In the genomic region with DNA sequence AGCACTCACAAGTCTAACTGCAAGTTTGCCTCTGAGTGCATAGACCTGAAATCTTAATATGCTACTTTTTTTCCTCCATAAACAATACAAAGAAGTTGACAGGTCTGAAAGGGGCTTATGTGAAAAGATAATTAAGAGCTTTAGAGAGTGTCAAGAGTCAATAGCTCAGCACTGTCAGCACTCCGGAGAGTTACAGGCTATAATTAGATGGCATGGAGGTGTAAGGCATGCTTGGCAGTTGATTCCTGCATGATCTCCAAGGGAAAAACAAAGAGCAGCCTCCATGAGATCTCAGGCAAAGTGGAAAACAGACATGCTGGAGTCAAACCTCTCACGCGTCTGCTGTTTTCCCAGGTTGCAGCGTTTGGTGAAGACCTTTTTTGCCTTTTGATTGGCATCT, we compare ENCODE assay signal across 17 cellular contexts.
DNase-seq lines count a peak whose midpoint lies in the region; ATAC-seq and TF ChIP-seq lines count a peak whose summit lies in the region.
"Had no signal": no experiment of that assay in that cellular context is flagged by ENCODE, and none has a peak within 500 bp of the region (broad histone marks: within the 10 kb centered on the region; RNA-seq: fewer than 3 reads in every experiment).

No MANE protein-coding gene starts in this region.

- TF ChIP-seq CTCF in GM23338 (conservative IDR thresholded peaks at IDR 0.05; ENCODE audit: low read depth in 2 of 2) (no peak), heart right ventricle (IDR thresholded peaks at IDR 0.05) (no peak), gastroesophageal sphincter (IDR thresholded peaks at IDR 0.05) (no peak)

- H4K20me1 ChIP-seq in GM23338 (replicated peaks; ENCODE audit: insufficient read depth) = no peaks in the 10 kb centered on the region

- WGBS in heart right ventricle, 2 donors = 43 to 51% methylated on average over 4 of the region's 4 CpGs
- no CpG with 5 or more reads among the region's 4 CpGs for WGBS in trophoblast cell (ENCODE audit: extremely low coverage, insufficient coverage, insufficient read length)
- WGBS in gastroesophageal sphincter (ENCODE audit: low coverage in 1 of 2), 2 donors = 57 to 70% methylated on average over 2 to 4 of the region's 4 CpGs

- no peak for DNase-seq in GM23338 (ENCODE audit: low spot score)
- DNase-seq in NCI-H2227 (lab: John Stamatoyannopoulos, UW; ENCODE audit: unreplicated experiment) = peak; percentile 71
- no peak for DNase-seq in heart right ventricle
- DNase-seq in trophoblast cell = no peak
- DNase-seq in DMS 273 (lab: John Stamatoyannopoulos, UW; ENCODE audit: unreplicated experiment) = no peak
- DNase-seq: Calu3; CD4-positive, CD25-positive, alpha-beta regulatory T cell; DMS79 treated with DMSO at 0.1 percent for 48 hours; NCI-H146; NCI-H2081 treated with DMSO at 0.1 percent for 48 hours; NCI-H345; NCI-H526; PC-3 had no signal

- H3K27ac ChIP-seq in GM23338 (ENCODE audit: low read depth) = no peak overlapping the region
- no peak overlapping the region for H3K27ac ChIP-seq in heart right ventricle
- no peak overlapping the region for H3K27ac ChIP-seq in trophoblast cell (ENCODE audit: low read depth, low read length)
- H3K27ac ChIP-seq in gastroesophageal sphincter = no peak overlapping the region

- no peaks in the 10 kb centered on the region for H3K9me3 Mint-ChIP-seq in GM23338

- peaks cover 2% of the 10 kb centered on the region for H3K79me1 ChIP-seq in trophoblast cell (ENCODE audit: low read length)

- no peak overlapping the region for H3K27ac Mint-ChIP-seq in GM23338
- H3K27ac Mint-ChIP-seq: B cell; CD4-positive, CD25-positive, alpha-beta regulatory T cell had no signal

- H4K12ac ChIP-seq in trophoblast cell (ENCODE audit: low read depth, low read length) = peak overlapping the region; percentile 43

- no peaks in the 10 kb centered on the region for H3K4me1 Mint-ChIP-seq in GM23338
- H3K4me1 Mint-ChIP-seq: B cell; CD4-positive, CD25-positive, alpha-beta regulatory T cell had no signal

- no peaks in the 10 kb centered on the region for H3F3A ChIP-seq in GM23338 (replicated peaks; ENCODE audit: low read depth)

- H4K8ac ChIP-seq in trophoblast cell (ENCODE audit: low read depth, low read length) = peak overlapping the region; percentile 28

- peak overlapping the region; percentile 64 for H2BK12ac ChIP-seq in trophoblast cell (ENCODE audit: low read length)

- H4K91ac ChIP-seq in trophoblast cell (ENCODE audit: low read depth, low read length) = no peak overlapping the region

- H3K9ac ChIP-seq in trophoblast cell (ENCODE audit: low read length) = no peak overlapping the region

- H3K27me3 ChIP-seq in GM23338 (ENCODE audit: insufficient read depth) (no peaks in the 10 kb centered on the region), heart right ventricle (peaks cover 0 to 5% (median 0%) of the 10 kb centered on the region in 7 donors), trophoblast cell (ENCODE audit: insufficient read depth, low read length) (no peaks in the 10 kb centered on the region), gastroesophageal sphincter (no peaks in the 10 kb centered on the region)

- H2AFZ ChIP-seq in GM23338 (0 out of 2 replicates have a peak overlapping the region, but pooled peaks have one; percentile 56), trophoblast cell (ENCODE audit: insufficient read depth, low read length, poor library complexity) (no peak overlapping the region)

- no peak overlapping the region for H3K23ac ChIP-seq in trophoblast cell (ENCODE audit: low read length)

- no peak overlapping the region for H3K4me3 Mint-ChIP-seq in GM23338
- H3K4me3 Mint-ChIP-seq: B cell; CD4-positive, CD25-positive, alpha-beta regulatory T cell had no signal

- no peak overlapping the region for H2BK120ac ChIP-seq in trophoblast cell (ENCODE audit: insufficient read depth, low read length, poor library complexity)

- TF ChIP-seq POLR2A in gastroesophageal sphincter (IDR thresholded peaks at IDR 0.05) = no peak

- peak overlapping the region; percentile 31 for H2BK5ac ChIP-seq in trophoblast cell (ENCODE audit: low read depth, low read length, poor library complexity)

- H3K4me3 ChIP-seq in GM23338 (no peak overlapping the region), heart right ventricle (no peak overlapping the region), trophoblast cell (ENCODE audit: low read depth, low read length) (no peak overlapping the region), gastroesophageal sphincter (no peak overlapping the region)
- H3K4me3 ChIP-seq: K562 had no signal

- H3K9me2 ChIP-seq in GM23338 (ENCODE audit: insufficient read depth) = no peaks in the 10 kb centered on the region

- peaks cover 0 to 3% (median 0%) of the 10 kb centered on the region in 11 donors for H3K9me3 ChIP-seq in heart right ventricle
- H3K9me3 ChIP-seq in trophoblast cell (ENCODE audit: insufficient read depth, low read depth, low read length) = no peaks in the 10 kb centered on the region
- H3K9me3 ChIP-seq in gastroesophageal sphincter = no peaks in the 10 kb centered on the region

- H2AK5ac ChIP-seq in trophoblast cell (ENCODE audit: low read length) = no peak overlapping the region

- H3K27me3 Mint-ChIP-seq in GM23338 (ENCODE audit: insufficient read depth, low read depth, poor library complexity) = no peaks in the 10 kb centered on the region
- H3K27me3 Mint-ChIP-seq: B cell; CD4-positive, CD25-positive, alpha-beta regulatory T cell had no signal

- H3K79me2 ChIP-seq in GM23338 (replicated peaks; ENCODE audit: insufficient read depth) = no peaks in the 10 kb centered on the region
- H3K79me2 ChIP-seq in trophoblast cell (ENCODE audit: control insufficient read depth, insufficient read depth, low read length, poor library complexity) = no peaks in the 10 kb centered on the region

- no peaks in the 10 kb centered on the region for H3K4me1 ChIP-seq in GM23338 (ENCODE audit: insufficient read depth)
- H3K4me1 ChIP-seq in heart right ventricle = peaks cover 0 to 8% (median 0%) of the 10 kb centered on the region in 9 donors
- H3K4me1 ChIP-seq in trophoblast cell (ENCODE audit: control insufficient read depth in 1 of 2, insufficient read depth in 2 of 2, low read length in 2 of 2) = no peaks in the 10 kb centered on the region
- no peaks in the 10 kb centered on the region for H3K4me1 ChIP-seq in gastroesophageal sphincter

- ATAC-seq in GM23338 = no peak
- ATAC-seq in heart right ventricle = peak in 6 of 8 donors; percentile 38 to 84 (median 66)
- ATAC-seq in gastroesophageal sphincter = no peak
- no peak for ATAC-seq in GM21360 (IDR thresholded peaks at IDR 0.05; ENCODE audit: unreplicated experiment)
- ATAC-seq: K562, PC-3 had no signal

- intact Hi-C loops in heart right ventricle (cut with DNase I) = no loop called here

- no peak for TF ChIP-seq EP300 in gastroesophageal sphincter (IDR thresholded peaks at IDR 0.05)

- no peaks in the 10 kb centered on the region for H3K36me3 Mint-ChIP-seq in GM23338 (ENCODE audit: low read depth)
- H3K36me3 Mint-ChIP-seq: CD4-positive, CD25-positive, alpha-beta regulatory T cell had no signal

- H3K18ac ChIP-seq in trophoblast cell (ENCODE audit: low read length) = peak overlapping the region; percentile 59

- no peak overlapping the region for H3K14ac ChIP-seq in trophoblast cell (ENCODE audit: low read length)

- no peak overlapping the region for H3K4ac ChIP-seq in trophoblast cell (ENCODE audit: low read depth, low read length)

- H3K36me3 ChIP-seq in GM23338 (ENCODE audit: insufficient read depth) (no peaks in the 10 kb centered on the region), heart right ventricle (no peaks in the 10 kb centered on the region), trophoblast cell (ENCODE audit: control insufficient read depth in 1 of 2, insufficient read depth in 2 of 2, low read length in 2 of 2) (no peaks in the 10 kb centered on the region), gastroesophageal sphincter (no peaks in the 10 kb centered on the region)

- H3K4me2 ChIP-seq in GM23338 (no peak overlapping the region), trophoblast cell (ENCODE audit: low read length) (no peak overlapping the region)

TF ChIP-seq in GM23338, 12 proteins besides CTCF, POLR2A, EP300 and RAD21 (continues in another document):
- TF ChIP-seq ZNF114 (CRISPR knock-in tag; IDR thresholded peaks at IDR 0.05) (no peak), STAT1 (IDR thresholded peaks at IDR 0.05; ENCODE audit: unreplicated experiment) (no peak), CREB1 (CRISPR knock-in tag; IDR thresholded peaks at IDR 0.05; ENCODE audit: low read depth) (no peak), NANOG (IDR thresholded peaks at IDR 0.05; ENCODE audit: borderline replicate concordance) (no peak), ZNF331 (CRISPR knock-in tag; IDR thresholded peaks at IDR 0.05; ENCODE audit: low read depth) (no peak), POLR2AphosphoS5 (IDR thresholded peaks at IDR 0.05; ENCODE audit: low read depth) (no peak)
- TF ChIP-seq, protein P1, sequence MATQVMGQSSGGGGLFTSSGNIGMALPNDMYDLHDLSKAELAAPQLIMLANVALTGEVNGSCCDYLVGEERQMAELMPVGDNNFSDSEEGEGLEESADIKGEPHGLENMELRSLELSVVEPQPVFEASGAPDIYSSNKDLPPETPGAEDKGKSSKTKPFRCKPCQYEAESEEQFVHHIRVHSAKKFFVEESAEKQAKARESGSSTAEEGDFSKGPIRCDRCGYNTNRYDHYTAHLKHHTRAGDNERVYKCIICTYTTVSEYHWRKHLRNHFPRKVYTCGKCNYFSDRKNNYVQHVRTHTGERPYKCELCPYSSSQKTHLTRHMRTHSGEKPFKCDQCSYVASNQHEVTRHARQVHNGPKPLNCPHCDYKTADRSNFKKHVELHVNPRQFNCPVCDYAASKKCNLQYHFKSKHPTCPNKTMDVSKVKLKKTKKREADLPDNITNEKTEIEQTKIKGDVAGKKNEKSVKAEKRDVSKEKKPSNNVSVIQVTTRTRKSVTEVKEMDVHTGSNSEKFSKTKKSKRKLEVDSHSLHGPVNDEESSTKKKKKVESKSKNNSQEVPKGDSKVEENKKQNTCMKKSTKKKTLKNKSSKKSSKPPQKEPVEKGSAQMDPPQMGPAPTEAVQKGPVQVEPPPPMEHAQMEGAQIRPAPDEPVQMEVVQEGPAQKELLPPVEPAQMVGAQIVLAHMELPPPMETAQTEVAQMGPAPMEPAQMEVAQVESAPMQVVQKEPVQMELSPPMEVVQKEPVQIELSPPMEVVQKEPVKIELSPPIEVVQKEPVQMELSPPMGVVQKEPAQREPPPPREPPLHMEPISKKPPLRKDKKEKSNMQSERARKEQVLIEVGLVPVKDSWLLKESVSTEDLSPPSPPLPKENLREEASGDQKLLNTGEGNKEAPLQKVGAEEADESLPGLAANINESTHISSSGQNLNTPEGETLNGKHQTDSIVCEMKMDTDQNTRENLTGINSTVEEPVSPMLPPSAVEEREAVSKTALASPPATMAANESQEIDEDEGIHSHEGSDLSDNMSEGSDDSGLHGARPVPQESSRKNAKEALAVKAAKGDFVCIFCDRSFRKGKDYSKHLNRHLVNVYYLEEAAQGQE (IDR thresholded peaks at IDR 0.05; ENCODE audit: unreplicated experiment) = no peak

Comparison
In these comparisons a context has a peak if more than half of its experiments do, and no peak if none do; other contexts are left out.
1. ATAC-seq: peak in heart right ventricle (6 of 8); none in GM23338 (single experiment), gastroesophageal sphincter (single experiment) and GM21360 (single experiment).